In genomic region chr3:124832782-124833709, GRCh38 we compare ENCODE assay signal across 12 cellular contexts. TPM values are rescaled to one million over a fixed set of nuclear protein-coding genes. Genes with fewer than 3 reads are reported as not detected.
DNase-seq lines count a peak whose midpoint lies in the region; ATAC-seq and TF ChIP-seq lines count a peak whose summit lies in the region.
"Had no signal": no experiment of that assay in that cellular context is flagged by ENCODE, and none has a peak within 500 bp of the region (broad histone marks: within the 10 kb centered on the region; RNA-seq: fewer than 3 reads in every experiment).

No MANE protein-coding gene starts in this region.

- H3K9me3 Mint-ChIP-seq in activated T-helper 17 cell treated with anti-CD3 and anti-CD28 coated beads, Interleukin-2, amount 50 U/mL, for 72 hours, result no peaks in the 10 kb centered on the region

- H3K9ac ChIP-seq in skeletal muscle tissue (ENCODE audit: low read depth in 1 of 3, low read length in 3 of 3), result no peak overlapping the region

- peaks cover 3% of the 10 kb centered on the region for H3K27me3 Mint-ChIP-seq in activated T-helper 17 cell treated with anti-CD3 and anti-CD28 coated beads, Interleukin-2, amount 50 U/mL, for 72 hours

- peaks cover 43 to 56% (median 49%) of the 10 kb centered on the region in 3 donors for H3K4me1 ChIP-seq in skeletal muscle tissue (ENCODE audit: control insufficient read depth in 3 of 3, insufficient read depth in 3 of 3, low read length in 3 of 3)

- peak overlapping the region; percentile 63 for H3K27ac ChIP-seq in skeletal muscle tissue (ENCODE audit: low read depth, low read length)

- peak; percentile 97 for DNase-seq in EH (ENCODE audit: low read depth)
- DNase-seq in glomerular visceral epithelial cell (ENCODE audit: extremely low spot score), result peak; percentile 68
- no peak for DNase-seq in NCI-H1694 (lab: John Stamatoyannopoulos, UW)
- DNase-seq in NCI-H748 (lab: John Stamatoyannopoulos, UW; ENCODE audit: unreplicated experiment), result no peak
- no peak for DNase-seq in GM10266 (ENCODE audit: extremely low spot score)
- DNase-seq in midbrain (lab: John Stamatoyannopoulos, UW), result no peak
- DNase-seq: DND-41; KG1; NCI-H774; stimulated activated naive CD4-positive, alpha-beta T cell treated with Interleukin-2 at 50 U/mL for 16 hours had no signal

- no peaks in the 10 kb centered on the region for H3K36me3 Mint-ChIP-seq in activated T-helper 17 cell treated with anti-CD3 and anti-CD28 coated beads, Interleukin-2, amount 50 U/mL, for 72 hours (ENCODE audit: low read depth)

- H3K36me3 ChIP-seq in skeletal muscle tissue (ENCODE audit: control insufficient read depth in 3 of 3, insufficient read depth in 3 of 3, low read length in 3 of 3), result peaks cover 0 to 3% (median 0%) of the 10 kb centered on the region in 3 donors

- H3K4me3 ChIP-seq in skeletal muscle tissue (ENCODE audit: low read length in 3 of 3), result no peak overlapping the region

- peak overlapping the region; percentile 10 for H3K4me3 Mint-ChIP-seq in activated T-helper 17 cell treated with anti-CD3 and anti-CD28 coated beads, Interleukin-2, amount 50 U/mL, for 72 hours

- no peaks in the 10 kb centered on the region for H3K27me3 ChIP-seq in skeletal muscle tissue (ENCODE audit: control insufficient read depth in 3 of 3, insufficient read depth in 3 of 3, low read length in 3 of 3)

- no peak for ATAC-seq in activated T-helper 17 cell treated with anti-CD3 and anti-CD28 coated beads, Interleukin-2, amount 50 U/mL, for 72 hours (replicated peaks)

- peaks cover 8% of the 10 kb centered on the region for H3K4me1 Mint-ChIP-seq in activated T-helper 17 cell treated with anti-CD3 and anti-CD28 coated beads, Interleukin-2, amount 50 U/mL, for 72 hours

- no peak overlapping the region for H3K27ac Mint-ChIP-seq in activated T-helper 17 cell treated with anti-CD3 and anti-CD28 coated beads, Interleukin-2, amount 50 U/mL, for 72 hours

- TF ChIP-seq CTCF in GM10266 (IDR thresholded peaks at IDR 0.05; ENCODE audit: control insufficient read depth, insufficient read depth, low read depth, missing control alignments), result no peak

- H3K9me3 ChIP-seq in skeletal muscle tissue (ENCODE audit: control insufficient read depth in 3 of 3, low read length in 3 of 3), result no peaks in the 10 kb centered on the region

RNA-seq across cellular contexts. Expression of gene ITGB5, which starts 54.1 kb away (rescaled TPM):
- 1 to 10 TPM in 1 of 2 donors, under 1 TPM in 1; 0.61 to 1.1 TPM for total RNA-seq in activated T-helper 17 cell treated with anti-CD3 and anti-CD28 coated beads, Interleukin-2, amount 50 U/mL, for 72 hours
- 24.0 TPM for total RNA-seq in skeletal muscle tissue

Comparison
In these comparisons a context has a peak if more than half of its experiments do, and no peak if none do; other contexts are left out.
1. DNase-seq: peak in EH (single experiment) and glomerular visceral epithelial cell (single experiment); none in NCI-H1694 (single experiment), NCI-H748 (single experiment), GM10266 (single experiment) and midbrain (single experiment).
2. RNA of gene ITGB5, which starts 54.1 kb away (total RNA-seq): 24.0 TPM in skeletal muscle tissue (single experiment); 0.61 to 1.1 TPM in activated T-helper 17 cell treated with anti-CD3 and anti-CD28 coated beads, Interleukin-2, amount 50 U/mL, for 72 hours; every median in the first group is over 10 times any median in the second.